Comparison of ENCODE assay signal across 22 cellular contexts in genomic region chr6:107714104-107714503, GRCh38.
DNase-seq lines count a peak whose midpoint lies in the region; ATAC-seq and TF ChIP-seq lines count a peak whose summit lies in the region.
"Had no signal": no experiment of that assay in that cellular context is flagged by ENCODE, and none has a peak within 500 bp of the region (broad histone marks: within the 10 kb centered on the region; RNA-seq: fewer than 3 reads in every experiment).

No MANE protein-coding gene starts in this region.

- H3K27me3 ChIP-seq in right cardiac atrium (ENCODE audit: control insufficient read depth, insufficient read depth): no peaks in the 10 kb centered on the region
- H3K27me3 ChIP-seq: gastrocnemius medialis, uterus had no signal

- peak; percentile 29 for DNase-seq in activated T-cell treated with anti-CD3 and anti-CD28 coated beads, Interleukin-2, amount 50 U/mL, for 24 hours
- DNase-seq in activated T-cell treated with anti-CD3 and anti-CD28 coated beads for 4 hours (no peak), T-cell (no peak), NCI-H2171 treated with DMSO at 0.1 percent for 48 hours (lab: John Stamatoyannopoulos, UW) (no peak), right cardiac atrium (no peak)
- DNase-seq in stimulated activated CD4-positive, alpha-beta T cell treated with anti-CD3 and anti-CD28 coated beads, Interleukin-1b, Interleukin-23, amount 100 ng/mL, for 48 hours: no peak
- DNase-seq: activated B cell treated with CpG ODN at 0.5 μM for 24 hours, amniotic stem cell, DND-41, gastrocnemius medialis, mesendoderm, NCI-H1105 treated with DMSO at 0.1 percent for 48 hours, NCI-H2107, NCI-H526 treated with DMSO at 0.1 percent for 48 hours, OCI-M1, Right ventricle myocardium superior, uterus had no signal

- CTCF ChIA-PET in T-cell (lab: Charles Lee): no interaction called here

- H3K9me3 Mint-ChIP-seq in activated T-cell treated with anti-CD3 and anti-CD28 coated beads, Interleukin-2, amount 50 U/mL, for 24 hours: peaks cover 4% of the 10 kb centered on the region
- peaks cover 0 to 3% (median 0%) of the 10 kb centered on the region in 3 donors for H3K9me3 Mint-ChIP-seq in T-cell
- peaks cover 0 to 3% (median 0%) of the 10 kb centered on the region in 5 experiments for H3K9me3 Mint-ChIP-seq in brain
- H3K9me3 Mint-ChIP-seq in stimulated activated memory B cell treated with anti-CD40 and anti-IgM and Interleukin-4, amounts not matched to agents 10 μg/mL and 1 μg/mL and 100 μg/mL, for 72 hours: peaks cover 3% of the 10 kb centered on the region
- H3K9me3 Mint-ChIP-seq: activated B cell treated with CpG ODN at 0.5 μM for 24 hours, neural crest cell had no signal

- H3K36me3 Mint-ChIP-seq in activated T-cell treated with anti-CD3 and anti-CD28 coated beads, Interleukin-2, amount 50 U/mL, for 24 hours (ENCODE audit: low read depth): peaks cover 16% of the 10 kb centered on the region
- H3K36me3 Mint-ChIP-seq in T-cell: peaks cover 27% of the 10 kb centered on the region
- H3K36me3 Mint-ChIP-seq in brain: no peaks in the 10 kb centered on the region
- peaks cover 9% of the 10 kb centered on the region for H3K36me3 Mint-ChIP-seq in stimulated activated memory B cell treated with anti-CD40 and anti-IgM and Interleukin-4, amounts not matched to agents 10 μg/mL and 1 μg/mL and 100 μg/mL, for 72 hours

- ATAC-seq in T-cell (replicated peaks in 1 of 4) (no peak), right cardiac atrium (no peak)
- ATAC-seq in stimulated activated memory B cell treated with anti-CD40 and anti-IgM and Interleukin-4, amounts not matched to agents 10 μg/mL and 1 μg/mL and 100 μg/mL, for 72 hours: no peak
- ATAC-seq: gastrocnemius medialis had no signal

- H3K27me3 Mint-ChIP-seq in activated T-cell treated with anti-CD3 and anti-CD28 coated beads, Interleukin-2, amount 50 U/mL, for 24 hours: no peaks in the 10 kb centered on the region
- H3K27me3 Mint-ChIP-seq in T-cell (no peaks in the 10 kb centered on the region), brain (peaks cover 2% of the 10 kb centered on the region)
- no peaks in the 10 kb centered on the region for H3K27me3 Mint-ChIP-seq in stimulated activated memory B cell treated with anti-CD40 and anti-IgM and Interleukin-4, amounts not matched to agents 10 μg/mL and 1 μg/mL and 100 μg/mL, for 72 hours
- H3K27me3 Mint-ChIP-seq: activated B cell treated with CpG ODN at 0.5 μM for 24 hours had no signal

- H3K27ac Mint-ChIP-seq in activated T-cell treated with anti-CD3 and anti-CD28 coated beads, Interleukin-2, amount 50 U/mL, for 24 hours: peak overlapping the region; percentile 96
- H3K27ac Mint-ChIP-seq in T-cell (peak overlapping the region; percentile 84 to 86), brain (peak overlapping the region in 3 of 5 experiments; percentile 68 to 90 (median 74))
- H3K27ac Mint-ChIP-seq in stimulated activated memory B cell treated with anti-CD40 and anti-IgM and Interleukin-4, amounts not matched to agents 10 μg/mL and 1 μg/mL and 100 μg/mL, for 72 hours: peak overlapping the region; percentile 15
- H3K27ac Mint-ChIP-seq: activated B cell treated with CpG ODN at 0.5 μM for 24 hours, progenitor cell of endocrine pancreas had no signal

- peaks cover 59% of the 10 kb centered on the region for H3K4me1 Mint-ChIP-seq in activated T-cell treated with anti-CD3 and anti-CD28 coated beads, Interleukin-2, amount 50 U/mL, for 24 hours (ENCODE audit: low read depth)
- H3K4me1 Mint-ChIP-seq in T-cell (peaks cover 72 to 77% (median 74%) of the 10 kb centered on the region in 3 donors), brain (peaks cover 36% of the 10 kb centered on the region)
- peaks cover 27% of the 10 kb centered on the region for H3K4me1 Mint-ChIP-seq in stimulated activated memory B cell treated with anti-CD40 and anti-IgM and Interleukin-4, amounts not matched to agents 10 μg/mL and 1 μg/mL and 100 μg/mL, for 72 hours

- peaks cover 2% of the 10 kb centered on the region for H3K4me1 ChIP-seq in right cardiac atrium (ENCODE audit: control insufficient read depth, insufficient read depth, low read length)
- H3K4me1 ChIP-seq: HAP-1, uterus had no signal

- TF ChIP-seq CTCF in brain (conservative IDR thresholded peaks at IDR 0.05): no peak

- H3K4me3 ChIP-seq in right cardiac atrium (ENCODE audit: low read length): no peak overlapping the region
- H3K4me3 ChIP-seq: gastrocnemius medialis, HAP-1, uterus had no signal

- no peak overlapping the region for H3K27ac ChIP-seq in right cardiac atrium (ENCODE audit: low read length)
- H3K27ac ChIP-seq: gastrocnemius medialis had no signal

- no peaks in the 10 kb centered on the region for H3K9me3 ChIP-seq in right cardiac atrium (ENCODE audit: control insufficient read depth, low read length)
- H3K9me3 ChIP-seq: gastrocnemius medialis, HAP-1, uterus had no signal

- POLR2A ChIA-PET in T-cell (lab: Charles Lee): no interaction called here

- peak overlapping the region; percentile 58 for H3K4me3 Mint-ChIP-seq in activated T-cell treated with anti-CD3 and anti-CD28 coated beads, Interleukin-2, amount 50 U/mL, for 24 hours
- H3K4me3 Mint-ChIP-seq in T-cell (peak overlapping the region in 1 of 3 donors; percentile 75), brain (peak overlapping the region in 1 of 5 experiments; percentile 55)
- H3K4me3 Mint-ChIP-seq in stimulated activated memory B cell treated with anti-CD40 and anti-IgM and Interleukin-4, amounts not matched to agents 10 μg/mL and 1 μg/mL and 100 μg/mL, for 72 hours: no peak overlapping the region

- WGBS in right cardiac atrium: 41% methylated on average over 2 of the region's 2 CpGs

- intact Hi-C loops in right cardiac atrium (cut with DNase I): no loop called here

Comparison
In these comparisons a context has a peak if more than half of its experiments do, and no peak if none do; other contexts are left out.
1. H3K27ac Mint-ChIP-seq: peak in every context shown above with its lines; median percentile 96 in activated T-cell treated with anti-CD3 and anti-CD28 coated beads, Interleukin-2, amount 50 U/mL, for 24 hours; 85 in T-cell; 74 in brain; 15 in stimulated activated memory B cell treated with anti-CD40 and anti-IgM and Interleukin-4, amounts not matched to agents 10 μg/mL and 1 μg/mL and 100 μg/mL, for 72 hours.